In genomic region chr1:109425391-109425790, GRCh38 we compare ENCODE assay signal across 8 cellular contexts. TPM values are rescaled to one million over a fixed set of nuclear protein-coding genes. Genes with fewer than 3 reads are reported as not detected.
A peak's percentile ranks its signal among the peaks of the same experiment; 100 is the strongest.
DNase-seq lines count a peak whose midpoint lies in the region; ATAC-seq, FAIRE-seq and TF ChIP-seq lines count a peak whose summit lies in the region.

No MANE protein-coding gene starts in this region.

- peaks cover 4% of the 10 kb centered on the region for H3F3A ChIP-seq in Loucy (ENCODE audit: low read depth)

- 1% methylated on average over 4 of the region's 4 CpGs for WGBS in K562 (ENCODE audit: insufficient coverage, low coverage, missing lambda C conversion rate)

- intact Hi-C loops in K562 (cut with micrococcal nuclease): no loop called here
- intact Hi-C loops in lower lobe of right lung (cut with DNase I): no loop called here

- H3K9me2 ChIP-seq in Loucy (replicated peaks; ENCODE audit: low read depth, low read length): no peaks in the 10 kb centered on the region

- H3K79me2 ChIP-seq in Loucy (ENCODE audit: insufficient read depth, low read length) (peaks cover 58% of the 10 kb centered on the region), K562 (ENCODE audit: control insufficient read depth, insufficient read depth, low read length) (peaks cover 65% of the 10 kb centered on the region)

- H4K20me1 ChIP-seq in Loucy (ENCODE audit: insufficient read depth, low read length, poor library complexity, severe bottlenecking) (peaks cover 18% of the 10 kb centered on the region), K562 (replicated peaks; ENCODE audit: control insufficient read depth, insufficient read depth, low read length) (no peaks in the 10 kb centered on the region)

- peak; percentile 42 for DNase-seq in GM06990 (ENCODE audit: extremely low read depth, insufficient read length)
- DNase-seq in K562 (ENCODE audit: extremely low read depth in 1 of 4, low spot score in 3 of 4): peak in 1 of 4 experiments; percentile 12
- no peak for DNase-seq in lower lobe of right lung
- no peak for DNase-seq in HuH-7.5 (ENCODE audit: low spot score)
- no peak for DNase-seq in HuH-7 (ENCODE audit: low spot score)
- DNase-seq in stimulated activated CD4-positive, alpha-beta T cell treated with anti-CD3 and anti-CD28 coated beads, Interleukin-2, amount 100 ng/mL, for 24 hours: no peak

- H3K9ac ChIP-seq in Loucy (ENCODE audit: low read depth, low read length, poor library complexity, severe bottlenecking) (peak overlapping the region; percentile 82), K562 (ENCODE audit: insufficient read depth in 1 of 2, low read depth in 2 of 2, low read length in 2 of 2) (peak overlapping the region; percentile 89 to 96; a peak in 3 of 4 replicates)

- CTCF ChIA-PET in K562 (lab: Yijun Ruan, JAX; ENCODE audit: low intra/inter-chr PET ratio): no interaction called here

- TF ChIP-seq EP300 in K562 (IDR thresholded peaks at IDR 0.05; ENCODE audit: low read length): no peak

- no peaks in the 10 kb centered on the region for H3K9me3 ChIP-seq in Loucy (ENCODE audit: insufficient read depth, low read depth, low read length)
- H3K9me3 ChIP-seq in K562 (replicated peaks; ENCODE audit: control insufficient read depth, insufficient read depth, low read depth, low read length): no peaks in the 10 kb centered on the region
- no peaks in the 10 kb centered on the region for H3K9me3 ChIP-seq in lower lobe of right lung

- H3K4me3 ChIP-seq in GM06990 (replicated peaks; ENCODE audit: low read depth, low read length) (peak overlapping the region; percentile 94), Loucy (ENCODE audit: low read length, poor library complexity, severe bottlenecking) (peak overlapping the region; percentile 98), K562 (peak overlapping the region; percentile 60), lower lobe of right lung (peak overlapping the region; percentile 74)

- no peak for TF ChIP-seq RAD21 in K562 (CRISPR knock-in tag; conservative IDR thresholded peaks at IDR 0.05 in 1 of 2, IDR thresholded peaks at IDR 0.05 in 1 of 2)

- no peaks in the 10 kb centered on the region for H3K9me1 ChIP-seq in K562 (ENCODE audit: control insufficient read depth, insufficient read depth, low read length)

- H3K36me3 ChIP-seq in GM06990 (ENCODE audit: control insufficient read depth, insufficient read depth, low read length) (peaks cover 4% of the 10 kb centered on the region), Loucy (ENCODE audit: insufficient read depth, low read length) (peaks cover 12% of the 10 kb centered on the region), K562 (ENCODE audit: control insufficient read depth, insufficient read depth, low read length) (peaks cover 36% of the 10 kb centered on the region), lower lobe of right lung (peaks cover 13% of the 10 kb centered on the region)

- TF ChIP-seq CTCF in GM06990 (IDR thresholded peaks at IDR 0.05; ENCODE audit: insufficient read depth, low read length, poor library complexity, severe bottlenecking): no peak
- no peak for TF ChIP-seq CTCF in Loucy (conservative IDR thresholded peaks at IDR 0.05; ENCODE audit: low read length)
- TF ChIP-seq CTCF in K562 (IDR thresholded peaks at IDR 0.05 in 2 of 3, conservative IDR thresholded peaks at IDR 0.05 in 1 of 3; ENCODE audit: insufficient read depth in 2 of 3, low read depth in 1 of 3, low read length in 3 of 3): no peak
- TF ChIP-seq CTCF in lower lobe of right lung (IDR thresholded peaks at IDR 0.05): no peak

- H3K4me1 ChIP-seq in Loucy (ENCODE audit: insufficient read depth, low read length, poor library complexity, severe bottlenecking): peaks cover 34% of the 10 kb centered on the region
- H3K4me1 ChIP-seq in K562 (replicated peaks in 1 of 2; ENCODE audit: control insufficient read depth in 2 of 2, insufficient read depth in 2 of 2, low read length in 2 of 2): peaks cover 18 to 23% of the 10 kb centered on the region in 2 experiments; a peak in 4 of 5 replicates
- peaks cover 38% of the 10 kb centered on the region for H3K4me1 ChIP-seq in lower lobe of right lung

- POLR2A ChIA-PET in K562 (lab: Yijun Ruan, JAX): interaction anchor here (0.6 to 3.5 kb wide), 20 partner anchors 8 to 262 kb away, joined by 3 to 25 read pairs (median 3); partner anchors contain the start of gene SARS1

- H2AFZ ChIP-seq in Loucy (ENCODE audit: low read length): peak overlapping the region; percentile 61
- peak overlapping the region; percentile 89; the same call in 1 of the 2 replicates for H2AFZ ChIP-seq in K562 (ENCODE audit: low read depth, low read length)

- in situ Hi-C loops in K562 (cut with MboI): no loop called here

- no peak for FAIRE-seq in K562 (lab: Jason Lieb, UNC)

- no peak for TF ChIP-seq POLR2A in K562 (conservative IDR thresholded peaks at IDR 0.05)

- H3K4me2 ChIP-seq in Loucy (ENCODE audit: low read depth, low read length, poor library complexity, severe bottlenecking): peak overlapping the region; percentile 93
- peak overlapping the region; percentile 94 for H3K4me2 ChIP-seq in K562 (ENCODE audit: insufficient read depth, low read length)

- H3K27me3 ChIP-seq in GM06990 (replicated peaks; ENCODE audit: control insufficient read depth, insufficient read depth, low read length): no peaks in the 10 kb centered on the region
- H3K27me3 ChIP-seq in Loucy (ENCODE audit: insufficient read depth, low read length, poor library complexity, severe bottlenecking): peaks cover 4% of the 10 kb centered on the region
- H3K27me3 ChIP-seq in K562 (ENCODE audit: control insufficient read depth in 2 of 2, insufficient read depth in 2 of 2, low read length in 2 of 2): no peaks in the 10 kb centered on the region
- no peaks in the 10 kb centered on the region for H3K27me3 ChIP-seq in lower lobe of right lung (ENCODE audit: low read depth)

- ATAC-seq in K562: no peak
- no peak for ATAC-seq in lower lobe of right lung
- ATAC-seq in HG03159 (IDR thresholded peaks at IDR 0.05; ENCODE audit: unreplicated experiment): no peak

- peak overlapping the region; percentile 87 for H3K27ac ChIP-seq in K562 (ENCODE audit: extremely low read depth, low read depth, low read length)
- H3K27ac ChIP-seq in lower lobe of right lung: peak overlapping the region; percentile 87

- no TSS peak for BruUV-seq in K562 (replicated peaks; lab: Mats Ljungman, UMichigan)

RNA-seq across cellular contexts. Expression of gene PSMA5, which starts 0.9 kb away (rescaled TPM):
- total RNA-seq in K562 (2011; cell fraction: chromatin; rRNA removed; ENCODE audit: low replicate concordance): 131 and 146 TPM in 2 replicates
- 74.6 and 80.0 TPM in 2 replicates for total RNA-seq in K562 (2011; cell fraction: nucleolus; rRNA removed)
- total RNA-seq in K562 (2011; cell fraction: nucleoplasm; rRNA removed): 126 and 145 TPM in 2 replicates
- total RNA-seq in K562 (2014; rRNA removed): 77.1 and 82.6 TPM in 2 replicates
- 309 and 348 TPM in 2 replicates for total RNA-seq in K562 (2014; rRNA removed; fragmentation: Illumina TruSeq; extraction: Trizol)
- 155 and 190 TPM in 2 replicates for total RNA-seq in K562 (2015; rRNA removed; fragmentation: Illumina TruSeq; extraction: Trizol)
- total RNA-seq in K562 (2021): 287 and 302 TPM in 2 replicates
- polyA plus RNA-seq in K562 (2011; rRNA removed): 299 and 397 TPM in 2 replicates
- polyA plus RNA-seq in K562 (2011; cell fraction: cytosol; rRNA removed): 168 and 244 TPM in 2 replicates
- polyA plus RNA-seq in K562 (2011; cell fraction: nucleus; rRNA removed): 74.2 and 128 TPM in 2 replicates
- polyA plus RNA-seq in K562 (2012): 169 and 249 TPM in 2 replicates
- 246 and 256 TPM in 2 replicates for polyA plus RNA-seq in K562 (2014; fragmentation: Illumina TruSeq; extraction: Trizol)
- polyA plus RNA-seq in K562 (2014; fragmentation: Nextera tagmentation; extraction: Ambion mirVana): 100 to 1,000 TPM; 451 to 542 TPM
- polyA plus RNA-seq in K562 (2014; rRNA removed): 225 and 273 TPM in 2 replicates
- 238 and 288 TPM in 2 replicates for polyA minus RNA-seq in K562 (2011; rRNA and poly(A)+ RNA removed)
- 104 and 136 TPM in 2 replicates for polyA minus RNA-seq in K562 (2011; cell fraction: cytosol; rRNA and poly(A)+ RNA removed)
- polyA minus RNA-seq in K562 (2011; cell fraction: nucleus; rRNA and poly(A)+ RNA removed): 40.0 and 62.9 TPM in 2 replicates
- 55.4 TPM for total RNA-seq in lower lobe of right lung

RNA-seq across cellular contexts. Expression of gene SORT1, which starts 27.7 kb away (rescaled TPM):
- 326 and 417 TPM in 2 replicates for total RNA-seq in K562 (2011; cell fraction: chromatin; rRNA removed; ENCODE audit: low replicate concordance)
- total RNA-seq in K562 (2011; cell fraction: nucleolus; rRNA removed): 241 and 283 TPM in 2 replicates
- 391 and 568 TPM in 2 replicates for total RNA-seq in K562 (2011; cell fraction: nucleoplasm; rRNA removed)
- total RNA-seq in K562 (2014; rRNA removed): 35.5 and 41.4 TPM in 2 replicates
- 91.0 and 110 TPM in 2 replicates for total RNA-seq in K562 (2014; rRNA removed; fragmentation: Illumina TruSeq; extraction: Trizol)
- total RNA-seq in K562 (2015; rRNA removed; fragmentation: Illumina TruSeq; extraction: Trizol): 88.2 and 96.9 TPM in 2 replicates
- total RNA-seq in K562 (2021): 110 and 112 TPM in 2 replicates
- 78.2 and 92.1 TPM in 2 replicates for polyA plus RNA-seq in K562 (2011; rRNA removed)
- 40.5 and 54.0 TPM in 2 replicates for polyA plus RNA-seq in K562 (2011; cell fraction: cytosol; rRNA removed)
- 57.9 and 62.0 TPM in 2 replicates for polyA plus RNA-seq in K562 (2011; cell fraction: nucleus; rRNA removed)
- polyA plus RNA-seq in K562 (2012): 50.8 and 57.3 TPM in 2 replicates
- polyA plus RNA-seq in K562 (2014; fragmentation: Illumina TruSeq; extraction: Trizol): 65.0 and 68.2 TPM in 2 replicates
- 10 to 100 TPM; 27.4 to 33.3 TPM for polyA plus RNA-seq in K562 (2014; fragmentation: Nextera tagmentation; extraction: Ambion mirVana)
- polyA plus RNA-seq in K562 (2014; rRNA removed): 41.4 and 43.4 TPM in 2 replicates
- polyA minus RNA-seq in K562 (2011; rRNA and poly(A)+ RNA removed): 227 and 260 TPM in 2 replicates
- 87.5 and 90.6 TPM in 2 replicates for polyA minus RNA-seq in K562 (2011; cell fraction: cytosol; rRNA and poly(A)+ RNA removed)
- polyA minus RNA-seq in K562 (2011; cell fraction: nucleus; rRNA and poly(A)+ RNA removed): 98.4 and 138 TPM in 2 replicates
- total RNA-seq in lower lobe of right lung: 178 TPM

RNA-seq across cellular contexts. Expression of gene SYPL2, which starts 41.0 kb away (rescaled TPM):
- total RNA-seq in K562 (2011; cell fraction: chromatin; rRNA removed; ENCODE audit: low replicate concordance): 0.19 and 0.21 TPM in 2 replicates
- 0.17 TPM in 1 of 2 replicates, not detected in the other for total RNA-seq in K562 (2011; cell fraction: nucleolus; rRNA removed)
- total RNA-seq in K562 (2011; cell fraction: nucleoplasm; rRNA removed): 0.15 and 0.46 TPM in 2 replicates
- total RNA-seq in K562 (2014; rRNA removed) (0.04 and 0.05 TPM in 2 replicates), K562 (2014; rRNA removed; fragmentation: Illumina TruSeq; extraction: Trizol) (0.03 TPM in 1 of 2 replicates, not detected in the other), K562 (2015; rRNA removed; fragmentation: Illumina TruSeq; extraction: Trizol) (0.07 and 0.08 TPM in 2 replicates), K562 (2021) (0.20 and 0.22 TPM in 2 replicates), lower lobe of right lung (1.5 TPM)
- polyA plus RNA-seq in K562 (2011; rRNA removed) (0.03 TPM in 2 replicates), K562 (2014; fragmentation: Illumina TruSeq; extraction: Trizol) (0.12 and 0.35 TPM in 2 replicates), K562 (2014; fragmentation: Nextera tagmentation; extraction: Ambion mirVana) (under 1 TPM in 1 of 2 experiments, not detected in 1; 0.03 TPM), K562 (2014; rRNA removed) (0.20 and 0.31 TPM in 2 replicates)
- 0.06 and 0.07 TPM in 2 replicates for polyA plus RNA-seq in K562 (2011; cell fraction: cytosol; rRNA removed)
- 0.08 and 0.24 TPM in 2 replicates for polyA plus RNA-seq in K562 (2011; cell fraction: nucleus; rRNA removed)
- 0.04 and 0.13 TPM in 2 replicates for polyA plus RNA-seq in K562 (2012)
- polyA minus RNA-seq in K562 (2011; rRNA and poly(A)+ RNA removed): 0.03 and 0.11 TPM in 2 replicates
- polyA minus RNA-seq in K562 (2011; cell fraction: cytosol; rRNA and poly(A)+ RNA removed): not detected in 2 replicates
- not detected in 2 replicates for polyA minus RNA-seq in K562 (2011; cell fraction: nucleus; rRNA and poly(A)+ RNA removed)

RNA-seq across cellular contexts. Expression of gene ATXN7L2, which starts 58.3 kb away (rescaled TPM):
- total RNA-seq in K562 (2011; cell fraction: chromatin; rRNA removed; ENCODE audit: low replicate concordance): 13.4 and 39.5 TPM in 2 replicates
- total RNA-seq in K562 (2011; cell fraction: nucleolus; rRNA removed): 28.8 and 32.7 TPM in 2 replicates
- 14.5 and 23.4 TPM in 2 replicates for total RNA-seq in K562 (2011; cell fraction: nucleoplasm; rRNA removed)
- total RNA-seq in K562 (2014; rRNA removed) (6.3 and 10.4 TPM in 2 replicates), K562 (2014; rRNA removed; fragmentation: Illumina TruSeq; extraction: Trizol) (1.9 and 2.3 TPM in 2 replicates), K562 (2015; rRNA removed; fragmentation: Illumina TruSeq; extraction: Trizol) (4.4 and 5.8 TPM in 2 replicates), K562 (2021) (9.4 and 10.0 TPM in 2 replicates), lower lobe of right lung (3.8 TPM)
- polyA plus RNA-seq in K562 (2011; rRNA removed) (3.1 and 5.9 TPM in 2 replicates), K562 (2014; fragmentation: Illumina TruSeq; extraction: Trizol) (7.1 and 8.5 TPM in 2 replicates), K562 (2014; fragmentation: Nextera tagmentation; extraction: Ambion mirVana) (under 1 TPM; 0.21 to 0.56 TPM), K562 (2014; rRNA removed) (10.4 and 11.1 TPM in 2 replicates)
- polyA plus RNA-seq in K562 (2011; cell fraction: cytosol; rRNA removed): 4.0 and 11.5 TPM in 2 replicates
- polyA plus RNA-seq in K562 (2011; cell fraction: nucleus; rRNA removed): 23.4 and 48.0 TPM in 2 replicates
- 5.9 and 6.8 TPM in 2 replicates for polyA plus RNA-seq in K562 (2012)
- 2.4 and 3.5 TPM in 2 replicates for polyA minus RNA-seq in K562 (2011; rRNA and poly(A)+ RNA removed)
- 2.6 and 4.1 TPM in 2 replicates for polyA minus RNA-seq in K562 (2011; cell fraction: cytosol; rRNA and poly(A)+ RNA removed)
- polyA minus RNA-seq in K562 (2011; cell fraction: nucleus; rRNA and poly(A)+ RNA removed): 13.1 and 13.6 TPM in 2 replicates
